In genomic region chr1:149899460-149900284, GRCh38 we compare ENCODE assay signal across 8 cellular contexts. TPM values are rescaled to one million over a fixed set of nuclear protein-coding genes. Genes with fewer than 3 reads are reported as not detected.
DNase-seq lines count a peak whose midpoint lies in the region; ATAC-seq and TF ChIP-seq lines count a peak whose summit lies in the region.

TSS of gene BOLA1 (plus strand) at chr1:149899568. CDS start at chr1:149900060, 492 bp downstream.

- no peak within 1 kb of the TSS for H2BK120ac ChIP-seq in mesenchymal stem cell (ENCODE audit: low read depth, low read length)

- no peak within 1 kb of the TSS for H2BK5ac ChIP-seq in mesenchymal stem cell (ENCODE audit: low read depth, low read length, poor library complexity, severe bottlenecking)

- no peak within 1 kb of the TSS for H2AK5ac ChIP-seq in mesenchymal stem cell (ENCODE audit: low read length, severe bottlenecking)

- H3K9me3 ChIP-seq in endocrine pancreas (ENCODE audit: control insufficient read depth, low read length) (no peaks in the 10 kb centered on the region), mesenchymal stem cell (ENCODE audit: control insufficient read depth, low read length) (no peaks in the 10 kb centered on the region)

- H3K23ac ChIP-seq in mesenchymal stem cell (ENCODE audit: low read length in 2 of 2) = no peak within 1 kb of the TSS

- H3K4ac ChIP-seq in mesenchymal stem cell (ENCODE audit: low read depth in 1 of 2, low read length in 2 of 2) = peak within 1 kb of the TSS; percentile 7 to 51

- H3K36me3 ChIP-seq in endocrine pancreas (ENCODE audit: control insufficient read depth, insufficient read depth, low read length) (no peaks in the 10 kb centered on the region), mesenchymal stem cell (ENCODE audit: control insufficient read depth in 1 of 2, insufficient read depth in 2 of 2, low read depth in 1 of 2, low read length in 2 of 2) (peaks cover 0 to 3% of the 10 kb centered on the region in 2 experiments)

- CTCF ChIA-PET in activated CD8-positive, alpha-beta memory T cell treated with anti-CD3 and anti-CD28 coated beads, Interleukin-2, amount 10 ng/mL, durations not matched to agents 7 days and 5 days (lab: Charles Lee) = interaction anchor here (0.7 to 1.4 kb wide), 6 partner anchors 12 to 167 kb away, joined by 3 to 5 read pairs (median 4); a partner anchor contains a TSS

- peak within 1 kb of the TSS in 1 of 2 experiments; percentile 73 for H3K14ac ChIP-seq in mesenchymal stem cell (ENCODE audit: low read length in 2 of 2)

- peak; percentile 93 for ATAC-seq in GM19452 (IDR thresholded peaks at IDR 0.05; ENCODE audit: unreplicated experiment)
- ATAC-seq in activated CD8-positive, alpha-beta memory T cell treated with anti-CD3 and anti-CD28 coated beads, Interleukin-2, amount 10 ng/mL, durations not matched to agents 7 days and 5 days = peak; percentile 97

- intact Hi-C loops in CD14-positive monocyte (cut with micrococcal nuclease) = loop anchor here in 1 of 2 donors (5.0 to 10.0 kb wide), 3 partner anchors 38 to 285 kb away; partner anchors contain the start of gene MTMR11

- DNase-seq in CD14-positive monocyte (ENCODE audit: low spot score) = peak; percentile 86
- peak; percentile 86 for DNase-seq in HS-27A (ENCODE audit: low read depth)
- peak; percentile 85 to 92 for DNase-seq in NOMO-1 (lab: John Stamatoyannopoulos, UW; ENCODE audit: unreplicated experiment in 2 of 2)
- DNase-seq in activated CD8-positive, alpha-beta memory T cell treated with anti-CD3 and anti-CD28 coated beads, Interleukin-2, amount 10 ng/mL, durations not matched to agents 7 days and 5 days = peak; percentile 93
- DNase-seq in mesenchymal stem cell = peak; percentile 90
- DNase-seq in stimulated activated CD8-positive, alpha-beta memory T cell treated with anti-CD3 and anti-CD28 coated beads, Interleukin-12 subunit alpha, Interleukin-12 subunit beta, amount 100 ng/mL, for 4 hours (ENCODE audit: low read depth) = peak; percentile 69

- peaks cover 15% of the 10 kb centered on the region for H3K4me1 Mint-ChIP-seq in CD14-positive monocyte
- peaks cover 24% of the 10 kb centered on the region for H3K4me1 Mint-ChIP-seq in activated CD8-positive, alpha-beta memory T cell treated with anti-CD3 and anti-CD28 coated beads, Interleukin-2, amount 10 ng/mL, durations not matched to agents 7 days and 5 days

- H3K4me1 ChIP-seq in endocrine pancreas (ENCODE audit: control insufficient read depth, insufficient read depth, low read length) (no peaks in the 10 kb centered on the region), mesenchymal stem cell (ENCODE audit: control insufficient read depth, insufficient read depth, low read depth, low read length) (peaks cover 8% of the 10 kb centered on the region)

- H3K4me3 ChIP-seq in endocrine pancreas (ENCODE audit: control insufficient read depth, insufficient read depth, low read length) (no peak within 1 kb of the TSS), mesenchymal stem cell (ENCODE audit: insufficient read depth in 1 of 2, low read depth in 1 of 2, low read length in 2 of 2) (peak within 1 kb of the TSS; percentile 59 to 93)

- H2AFZ ChIP-seq in mesenchymal stem cell (ENCODE audit: low read depth, low read length) = peak within 1 kb of the TSS; percentile 96

- H3K9me3 Mint-ChIP-seq in CD14-positive monocyte = peaks cover 0 to 7% (median 2%) of the 10 kb centered on the region in 7 donors
- H3K9me3 Mint-ChIP-seq in activated CD8-positive, alpha-beta memory T cell treated with anti-CD3 and anti-CD28 coated beads, Interleukin-2, amount 10 ng/mL, durations not matched to agents 7 days and 5 days (ENCODE audit: low read depth) = no peaks in the 10 kb centered on the region

- H3K9ac ChIP-seq in endocrine pancreas (ENCODE audit: control insufficient read depth, insufficient read depth, low read length) (peak within 1 kb of the TSS; percentile 71), mesenchymal stem cell (ENCODE audit: low read length) (peak within 1 kb of the TSS; percentile 91)

- H2BK15ac ChIP-seq in mesenchymal stem cell (ENCODE audit: low read depth, poor library complexity, severe bottlenecking) = peak within 1 kb of the TSS; percentile 55

- TF ChIP-seq CTCF in CD14-positive monocyte (IDR thresholded peaks at IDR 0.05) = no peak

- H3K4me3 Mint-ChIP-seq in CD14-positive monocyte = peak within 1 kb of the TSS; percentile 86 to 93
- H3K4me3 Mint-ChIP-seq in activated CD8-positive, alpha-beta memory T cell treated with anti-CD3 and anti-CD28 coated beads, Interleukin-2, amount 10 ng/mL, durations not matched to agents 7 days and 5 days = peak within 1 kb of the TSS; percentile 86

- peak within 1 kb of the TSS; percentile 84 to 95 (median 91) for H3K27ac Mint-ChIP-seq in CD14-positive monocyte
- peak within 1 kb of the TSS; percentile 95 for H3K27ac Mint-ChIP-seq in activated CD8-positive, alpha-beta memory T cell treated with anti-CD3 and anti-CD28 coated beads, Interleukin-2, amount 10 ng/mL, durations not matched to agents 7 days and 5 days

- peak within 1 kb of the TSS; percentile 64 to 84 for H3K18ac ChIP-seq in mesenchymal stem cell (ENCODE audit: low read depth in 1 of 2, low read length in 2 of 2)

- peaks cover 5 to 6% of the 10 kb centered on the region in 2 donors for H3K36me3 Mint-ChIP-seq in CD14-positive monocyte
- peaks cover 11% of the 10 kb centered on the region for H3K36me3 Mint-ChIP-seq in activated CD8-positive, alpha-beta memory T cell treated with anti-CD3 and anti-CD28 coated beads, Interleukin-2, amount 10 ng/mL, durations not matched to agents 7 days and 5 days

- peaks cover 5% of the 10 kb centered on the region for H3K79me1 ChIP-seq in mesenchymal stem cell (replicated peaks; ENCODE audit: low read length, poor library complexity, severe bottlenecking)

- no peaks in the 10 kb centered on the region for H3K27me3 ChIP-seq in endocrine pancreas (ENCODE audit: control insufficient read depth, insufficient read depth, low read length)
- no peaks in the 10 kb centered on the region for H3K27me3 ChIP-seq in mesenchymal stem cell (ENCODE audit: control insufficient read depth in 1 of 2, insufficient read depth in 1 of 2, low read length in 2 of 2)

- no peak within 1 kb of the TSS for H2BK12ac ChIP-seq in mesenchymal stem cell (ENCODE audit: low read length in 2 of 2)

- H3K27ac ChIP-seq in mesenchymal stem cell (ENCODE audit: low read length, poor library complexity, severe bottlenecking) = peak within 1 kb of the TSS; percentile 47

- H4K8ac ChIP-seq in mesenchymal stem cell (ENCODE audit: low read length) = peak within 1 kb of the TSS; percentile 93

- peaks cover 0 to 4% (median 0%) of the 10 kb centered on the region in 3 donors for H3K27me3 Mint-ChIP-seq in CD14-positive monocyte (ENCODE audit: low read depth in 3 of 3)
- peaks cover 3% of the 10 kb centered on the region for H3K27me3 Mint-ChIP-seq in activated CD8-positive, alpha-beta memory T cell treated with anti-CD3 and anti-CD28 coated beads, Interleukin-2, amount 10 ng/mL, durations not matched to agents 7 days and 5 days

- peak within 1 kb of the TSS; percentile 73 for H4K91ac ChIP-seq in mesenchymal stem cell (ENCODE audit: low read length)

- H3K4me2 ChIP-seq in mesenchymal stem cell (ENCODE audit: low read length, poor library complexity, severe bottlenecking) = peak within 1 kb of the TSS; percentile 75

- WGBS in mesenchymal stem cell = 39% methylated on average over 65 of the region's 65 CpGs

RNA-seq across cellular contexts. Expression of gene BOLA1, which starts in this region (rescaled TPM):
- polyA plus RNA-seq in CD14-positive monocyte = 10 to 100 TPM; 17.6 to 17.8 TPM
- total RNA-seq in activated CD8-positive, alpha-beta memory T cell treated with anti-CD3 and anti-CD28 coated beads, Interleukin-2, amount 10 ng/mL, durations not matched to agents 7 days and 5 days = 10 to 100 TPM; 24.4 to 28.6 TPM
- polyA plus RNA-seq in mesenchymal stem cell (2013, experiment 1 of 2) = 5.0 TPM
- polyA plus RNA-seq in mesenchymal stem cell (2013, experiment 2 of 2) = 4.4 TPM
